In the genomic region with DNA sequence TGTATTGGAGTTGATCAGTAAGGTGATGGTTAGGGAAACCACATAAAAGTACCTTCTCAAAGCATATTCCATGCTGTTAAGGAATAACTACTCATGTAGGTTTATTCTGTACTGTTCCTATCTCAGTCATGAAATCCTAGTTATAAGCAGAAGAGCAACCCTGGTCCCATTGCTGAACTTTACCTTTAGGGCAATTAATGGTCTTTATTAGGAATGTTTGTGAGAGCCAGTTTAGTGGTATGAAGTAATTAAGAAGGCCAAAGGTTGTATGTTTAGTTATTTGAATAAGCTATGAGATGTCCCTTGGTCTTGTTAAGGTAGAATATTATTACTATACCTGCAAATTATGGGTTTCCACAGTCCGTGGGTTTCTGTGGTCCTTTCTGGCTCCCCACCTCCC, we compare ENCODE assay signal across 15 cellular contexts.
"Had no signal": no experiment of that assay in that cellular context is flagged by ENCODE, and none has a peak within 500 bp of the region (broad histone marks: within the 10 kb centered on the region; RNA-seq: fewer than 3 reads in every experiment).

No MANE protein-coding gene starts in this region.

- H3K4me3 Mint-ChIP-seq: activated CD4-positive, alpha-beta memory T cell treated with anti-CD3 and anti-CD28 coated beads, Interleukin-2, amount 10 ng/mL, durations not matched to agents 7 days and 5 days; activated CD4-positive, alpha-beta T cell treated with anti-CD3 and anti-CD28 coated beads for 36 hours; activated naive CD4-positive, alpha-beta T cell treated with anti-CD3 and anti-CD28 coated beads, Interleukin-2, amount 10 ng/mL, durations not matched to agents 7 days and 5 days; activated naive CD8-positive, alpha-beta T cell treated with anti-CD3 and anti-CD28 coated beads for 36 hours; T-cell had no signal

- ATAC-seq: Right ventricle myocardium inferior, T-cell had no signal

- H3K27ac Mint-ChIP-seq: activated CD4-positive, alpha-beta memory T cell treated with anti-CD3 and anti-CD28 coated beads, Interleukin-2, amount 10 ng/mL, durations not matched to agents 7 days and 5 days; activated naive CD4-positive, alpha-beta T cell treated with anti-CD3 and anti-CD28 coated beads, Interleukin-2, amount 10 ng/mL, durations not matched to agents 7 days and 5 days; activated naive CD8-positive, alpha-beta T cell treated with anti-CD3 and anti-CD28 coated beads for 36 hours; T-cell had no signal

- H3K27me3 Mint-ChIP-seq: activated CD4-positive, alpha-beta memory T cell treated with anti-CD3 and anti-CD28 coated beads, Interleukin-2, amount 10 ng/mL, durations not matched to agents 7 days and 5 days; activated CD4-positive, alpha-beta T cell treated with anti-CD3 and anti-CD28 coated beads for 36 hours; activated naive CD4-positive, alpha-beta T cell treated with anti-CD3 and anti-CD28 coated beads, Interleukin-2, amount 10 ng/mL, durations not matched to agents 7 days and 5 days; activated naive CD8-positive, alpha-beta T cell treated with anti-CD3 and anti-CD28 coated beads for 36 hours; T-cell had no signal

- DNase-seq: activated CD4-positive, alpha-beta memory T cell treated with anti-CD3 and anti-CD28 coated beads, Interleukin-2, amount 10 ng/mL, durations not matched to agents 7 days and 5 days; activated CD4-positive, alpha-beta T cell treated with anti-CD3 and anti-CD28 coated beads for 36 hours; activated CD4-positive, alpha-beta T cell treated with anti-CD3 and anti-CD28 coated beads, Interleukin-2, amount 50 U/mL, for 1 hour; activated gamma-delta T cell treated with Interleukin-2 at 50 U/mL for 16 hours; activated naive CD4-positive, alpha-beta T cell treated with anti-CD3 and anti-CD28 coated beads, Interleukin-2, amount 10 ng/mL, durations not matched to agents 7 days and 5 days; activated naive CD8-positive, alpha-beta T cell treated with anti-CD3 and anti-CD28 coated beads for 36 hours; activated T-cell treated with anti-CD3 and anti-CD28 coated beads for 4 hours; activated T-cell treated with anti-CD3 and anti-CD28 coated beads, Interleukin-2, amount 50 U/mL, for 72 hours; NCI-H1694; RPMI8226; T-cell; WERI-Rb-1 had no signal

- H3K4me3 ChIP-seq: SK-N-MC had no signal

- H3K27ac ChIP-seq: SK-N-MC, WERI-Rb-1 had no signal

- H3K9me3 Mint-ChIP-seq: activated CD4-positive, alpha-beta memory T cell treated with anti-CD3 and anti-CD28 coated beads, Interleukin-2, amount 10 ng/mL, durations not matched to agents 7 days and 5 days; activated naive CD4-positive, alpha-beta T cell treated with anti-CD3 and anti-CD28 coated beads, Interleukin-2, amount 10 ng/mL, durations not matched to agents 7 days and 5 days; activated naive CD8-positive, alpha-beta T cell treated with anti-CD3 and anti-CD28 coated beads for 36 hours; activated T-cell treated with anti-CD3 and anti-CD28 coated beads, Interleukin-2, amount 50 U/mL, for 72 hours; activated T-helper 2 cell treated with anti-CD3 and anti-CD28 coated beads, Interferon-gamma antibody, Interleukin-2, Interleukin-4, amounts not matched to agents 10 μg/mL and 5 μg/mL and 100 μg/mL, durations not matched to agents 14 hours and 24 hours and 36 hours; T-cell had no signal
